In the genomic region with DNA sequence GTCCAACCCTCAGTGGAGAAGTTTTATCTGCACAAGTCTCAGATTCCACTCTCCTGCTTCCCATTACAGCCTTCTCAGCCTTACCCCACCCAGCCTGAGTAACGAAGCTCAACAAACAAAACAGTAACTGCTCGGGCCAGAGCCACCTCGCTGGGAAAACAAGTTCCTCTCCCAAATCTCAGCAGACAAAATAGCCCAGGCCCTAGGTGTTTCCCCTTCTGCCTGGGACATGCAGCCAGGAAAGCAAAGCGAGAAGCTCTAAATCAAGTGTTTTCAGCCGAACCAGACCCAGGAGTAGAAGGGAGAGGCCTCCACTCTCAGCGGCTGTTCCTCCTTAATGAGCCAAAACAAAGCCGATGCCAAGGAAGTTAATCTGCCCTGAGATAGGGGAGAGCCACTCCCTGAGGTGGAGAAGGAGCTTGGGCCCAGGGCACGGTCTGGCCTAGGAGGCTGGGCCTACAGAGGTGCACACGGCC, we compare ENCODE assay signal across 9 cellular contexts. TPM values are rescaled to one million over a fixed set of nuclear protein-coding genes. Genes with fewer than 3 reads are reported as not detected.
A peak's percentile ranks its signal among the peaks of the same experiment; 100 is the strongest.
DNase-seq lines count a peak whose midpoint lies in the region; ATAC-seq and TF ChIP-seq lines count a peak whose summit lies in the region.
"Had no signal": no experiment of that assay in that cellular context is flagged by ENCODE, and none has a peak within 500 bp of the region (broad histone marks: within the 10 kb centered on the region; RNA-seq: fewer than 3 reads in every experiment).

No MANE protein-coding gene starts in this region.

- intact Hi-C loops in left colon (cut with DNase I, micrococcal nuclease), result no loop called here

- H3K27ac ChIP-seq in HEK293 (ENCODE audit: extremely low read depth, low read depth, low read length), result peak overlapping the region; percentile 71
- H3K27ac ChIP-seq in substantia nigra (ENCODE audit: low read depth, low read length, poor library complexity, severe bottlenecking), result no peak overlapping the region

- peak; percentile 53 to 84 for DNase-seq in cardiac fibroblast (ENCODE audit: low read depth in 2 of 2)
- peak; percentile 59 to 76 for DNase-seq in left colon
- DNase-seq in stromal cell of bone marrow (ENCODE audit: low read depth), result peak; percentile 75
- no peak for DNase-seq in substantia nigra (lab: John Stamatoyannopoulos, UW)
- DNase-seq: natural killer cell had no signal

- no peaks in the 10 kb centered on the region for H3K9me3 ChIP-seq in HEK293 (ENCODE audit: control insufficient read depth, insufficient read depth, low read depth, low read length)

- no peaks in the 10 kb centered on the region for H3K4me1 ChIP-seq in HEK293 (ENCODE audit: control insufficient read depth, insufficient read depth, low read length)

- ATAC-seq in left colon, result peak; percentile 96
- no peak for ATAC-seq in GM19463 (IDR thresholded peaks at IDR 0.05; ENCODE audit: unreplicated experiment)
- ATAC-seq in GM18909 (IDR thresholded peaks at IDR 0.05; ENCODE audit: poor library complexity, unreplicated experiment), result no peak
- ATAC-seq in GM19324 (IDR thresholded peaks at IDR 0.05; ENCODE audit: low FRiP score, unreplicated experiment), result no peak
- ATAC-seq: natural killer cell had no signal

- TF ChIP-seq CTCF in HEK293 (tag by site-specific recombination; IDR thresholded peaks at IDR 0.05), result no peak
- TF ChIP-seq CTCF in cardiac fibroblast (IDR thresholded peaks at IDR 0.05; ENCODE audit: low read depth, low read length), result no peak

- POLR2A ChIA-PET in HEK293 (lab: Yijun Ruan, JAX), result no interaction called here

- H3K4me3 ChIP-seq in HEK293 (ENCODE audit: low read depth, low read length) (no peak overlapping the region), cardiac fibroblast (replicated peaks in 1 of 2; ENCODE audit: low read depth in 2 of 2, low read length in 2 of 2) (no peak overlapping the region)

- no peaks in the 10 kb centered on the region for H3K36me3 ChIP-seq in HEK293 (ENCODE audit: control insufficient read depth in 2 of 2, insufficient read depth in 1 of 2, low read length in 2 of 2)

- CTCF ChIA-PET in HEK293 (lab: Yijun Ruan, JAX), result interaction anchor here (1.2 kb wide), 1 partner anchor 53 kb away, joined by 3 read pairs; no protein-coding TSS in a partner anchor

TF ChIP-seq in HEK293, 187 proteins besides CTCF, POLR2A, EP300 and RAD21:
- peak; percentile 30; the same call in 1 of the 2 replicates for TF ChIP-seq ZNF341 (tag by site-specific recombination; IDR thresholded peaks at IDR 0.05; ENCODE audit: low read depth)
- TF ChIP-seq SP2 (tag by site-specific recombination; IDR thresholded peaks at IDR 0.05), result no peak
- no peak for TF ChIP-seq ZBTB48 (tag by site-specific recombination; IDR thresholded peaks at IDR 0.05)
- TF ChIP-seq, protein P1, sequence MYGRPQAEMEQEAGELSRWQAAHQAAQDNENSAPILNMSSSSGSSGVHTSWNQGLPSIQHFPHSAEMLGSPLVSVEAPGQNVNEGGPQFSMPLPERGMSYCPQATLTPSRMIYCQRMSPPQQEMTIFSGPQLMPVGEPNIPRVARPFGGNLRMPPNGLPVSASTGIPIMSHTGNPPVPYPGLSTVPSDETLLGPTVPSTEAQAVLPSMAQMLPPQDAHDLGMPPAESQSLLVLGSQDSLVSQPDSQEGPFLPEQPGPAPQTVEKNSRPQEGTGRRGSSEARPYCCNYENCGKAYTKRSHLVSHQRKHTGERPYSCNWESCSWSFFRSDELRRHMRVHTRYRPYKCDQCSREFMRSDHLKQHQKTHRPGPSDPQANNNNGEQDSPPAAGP (tag by site-specific recombination; IDR thresholded peaks at IDR 0.05), result peak; percentile 90
- peak; percentile 71 for TF ChIP-seq KLF1 (tag by site-specific recombination; IDR thresholded peaks at IDR 0.05)

RNA-seq across cellular contexts. Expression of a gene that starts 44.0 kb away (rescaled TPM):
- total RNA-seq in left colon, result 10 to 100 TPM in 1 of 2 donors, 1 to 10 TPM in 1; 8.2 to 11.7 TPM

Comparison
In these comparisons a context has a peak if more than half of its experiments do, and no peak if none do; other contexts are left out.
1. DNase-seq: peak in cardiac fibroblast (2 of 2), left colon (2 of 2) and stromal cell of bone marrow (single experiment); none in substantia nigra (0 of 49).